11 cellular contexts compared by ENCODE assay signal in genomic region chr9:114383866-114384231, GRCh38. TPM values are rescaled to one million over a fixed set of nuclear protein-coding genes. Genes with fewer than 3 reads are reported as not detected.
A peak's percentile ranks its signal among the peaks of the same experiment; 100 is the strongest.
DNase-seq lines count a peak whose midpoint lies in the region; ATAC-seq and TF ChIP-seq lines count a peak whose summit lies in the region.
"Had no signal": no experiment of that assay in that cellular context is flagged by ENCODE, and none has a peak within 500 bp of the region (broad histone marks: within the 10 kb centered on the region; RNA-seq: fewer than 3 reads in every experiment).

No MANE protein-coding gene starts in this region.

- no peaks in the 10 kb centered on the region for H3K27me3 Mint-ChIP-seq in activated CD4-positive, alpha-beta memory T cell treated with anti-CD3 and anti-CD28 coated beads, Interleukin-2, amount 10 ng/mL, durations not matched to agents 7 days and 5 days

- TF ChIP-seq CTCF in lung (IDR thresholded peaks at IDR 0.05; ENCODE audit: control extremely low read depth, extremely low read depth) = no peak

- H3K36me3 Mint-ChIP-seq in activated CD4-positive, alpha-beta memory T cell treated with anti-CD3 and anti-CD28 coated beads, Interleukin-2, amount 10 ng/mL, durations not matched to agents 7 days and 5 days (ENCODE audit: low read depth) = peaks cover 91% of the 10 kb centered on the region

- no peak for ATAC-seq in lung (ENCODE audit: insufficient read depth, low FRiP score)
- ATAC-seq in HG02970 (IDR thresholded peaks at IDR 0.05; ENCODE audit: low FRiP score, unreplicated experiment) = no peak
- no peak for ATAC-seq in HG02884 (IDR thresholded peaks at IDR 0.05; ENCODE audit: unreplicated experiment)

- H3K4me1 ChIP-seq in lung (ENCODE audit: control insufficient read depth in 2 of 2, insufficient read depth in 2 of 2, low read length in 2 of 2) (peaks cover 7 to 20% of the 10 kb centered on the region in 2 donors), thymus (ENCODE audit: control insufficient read depth, insufficient read depth, low read length) (peaks cover 35% of the 10 kb centered on the region)

- H3K27me3 ChIP-seq in lung (ENCODE audit: control insufficient read depth, insufficient read depth) (no peaks in the 10 kb centered on the region), thymus (ENCODE audit: control insufficient read depth, insufficient read depth) (no peaks in the 10 kb centered on the region)

- POLR2A ChIA-PET in activated CD4-positive, alpha-beta memory T cell treated with anti-CD3 and anti-CD28 coated beads, Interleukin-2, amount 10 ng/mL, durations not matched to agents 7 days and 5 days (lab: Charles Lee) = interaction anchor here (1.0 to 13.4 kb wide), 6 partner anchors 9 to 313 kb away, joined by 3 to 633 read pairs (median 76); no protein-coding TSS in a partner anchor

- H3K4me3 ChIP-seq in lung (no peak overlapping the region), thymus (ENCODE audit: low read length) (peak overlapping the region; percentile 73)

- no peaks in the 10 kb centered on the region for H3K9me3 Mint-ChIP-seq in activated CD4-positive, alpha-beta memory T cell treated with anti-CD3 and anti-CD28 coated beads, Interleukin-2, amount 10 ng/mL, durations not matched to agents 7 days and 5 days

- CTCF ChIA-PET in activated CD4-positive, alpha-beta memory T cell treated with anti-CD3 and anti-CD28 coated beads, Interleukin-2, amount 10 ng/mL, durations not matched to agents 7 days and 5 days (lab: Charles Lee) = interaction anchor here (0.8 to 8.6 kb wide), 6 partner anchors 11 to 270 kb away, joined by 3 to 87 read pairs (median 4); no protein-coding TSS in a partner anchor

- peak overlapping the region; percentile 98 for H3K27ac Mint-ChIP-seq in activated CD4-positive, alpha-beta memory T cell treated with anti-CD3 and anti-CD28 coated beads, Interleukin-2, amount 10 ng/mL, durations not matched to agents 7 days and 5 days

- DNase-seq in activated gamma-delta T cell treated with Interleukin-2 at 50 U/mL for 16 hours (peak; percentile 30), activated gamma-delta T cell (lab: John Stamatoyannopoulos, UW) (no peak), lung (ENCODE audit: low spot score) (no peak), NCI-H1092 (lab: John Stamatoyannopoulos, UW) (no peak)
- DNase-seq in activated CD4-positive, alpha-beta memory T cell treated with anti-CD3 and anti-CD28 coated beads, Interleukin-2, amount 10 ng/mL, durations not matched to agents 7 days and 5 days = no peak
- DNase-seq: NCI-H524; stimulated activated CD8-positive, alpha-beta memory T cell treated with anti-CD3 and anti-CD28 coated beads, Interleukin-4, amount 100 ng/mL, for 48 hours had no signal

- H3K4me1 Mint-ChIP-seq in activated CD4-positive, alpha-beta memory T cell treated with anti-CD3 and anti-CD28 coated beads, Interleukin-2, amount 10 ng/mL, durations not matched to agents 7 days and 5 days = peaks cover 56% of the 10 kb centered on the region

- H3K9me3 ChIP-seq in lung (ENCODE audit: control insufficient read depth in 2 of 2, insufficient read depth in 1 of 2, low read length in 1 of 2) (no peaks in the 10 kb centered on the region), thymus (ENCODE audit: control insufficient read depth) (no peaks in the 10 kb centered on the region)

- WGBS in lung, 2 donors = 34 to 49% methylated on average over 6 of the region's 6 CpGs
- WGBS in thymus = 17% methylated on average over 6 of the region's 6 CpGs

- peak overlapping the region; percentile 100 for H3K4me3 Mint-ChIP-seq in activated CD4-positive, alpha-beta memory T cell treated with anti-CD3 and anti-CD28 coated beads, Interleukin-2, amount 10 ng/mL, durations not matched to agents 7 days and 5 days

- peaks cover 0 to 11% of the 10 kb centered on the region in 2 donors for H3K36me3 ChIP-seq in lung (ENCODE audit: control insufficient read depth in 2 of 2, insufficient read depth in 2 of 2, low read length in 2 of 2)
- H3K36me3 ChIP-seq in thymus (ENCODE audit: control insufficient read depth, insufficient read depth) = peaks cover 30% of the 10 kb centered on the region

- H3K27ac ChIP-seq in lung (ENCODE audit: low read depth in 1 of 2, low read length in 1 of 2) (peak overlapping the region; percentile 22 to 59), thymus (ENCODE audit: low read depth) (peak overlapping the region; percentile 96)

RNA-seq across cellular contexts. Expression of gene AKNA, which starts 3.9 kb away (rescaled TPM):
- 100 to 1,000 TPM; 350 to 355 TPM for total RNA-seq in activated CD4-positive, alpha-beta memory T cell treated with anti-CD3 and anti-CD28 coated beads, Interleukin-2, amount 10 ng/mL, durations not matched to agents 7 days and 5 days
- total RNA-seq in lung = 10 to 100 TPM; 47.4 to 79.5 TPM
- polyA plus RNA-seq in lung = 10 to 100 TPM; 29.5 to 49.7 TPM
- polyA plus RNA-seq in thymus = 162 TPM

RNA-seq across cellular contexts. Expression of gene ORM2, which starts 54.2 kb away (rescaled TPM):
- not detected for total RNA-seq in activated CD4-positive, alpha-beta memory T cell treated with anti-CD3 and anti-CD28 coated beads, Interleukin-2, amount 10 ng/mL, durations not matched to agents 7 days and 5 days
- 10 to 100 TPM in 1 of 2 donors, under 1 TPM in 1; 0.77 to 24.9 TPM for total RNA-seq in lung
- polyA plus RNA-seq in lung (100 to 1,000 TPM in 1 of 2 donors, 10 to 100 TPM in 1; 70.2 to 215 TPM), thymus (1.1 TPM)
- total RNA-seq: myocyte had no signal

Comparison
In these comparisons a context has a peak if more than half of its experiments do, and no peak if none do; other contexts are left out.
1. RNA of gene AKNA, which starts 3.9 kb away (total RNA-seq): 350 to 355 TPM in activated CD4-positive, alpha-beta memory T cell treated with anti-CD3 and anti-CD28 coated beads, Interleukin-2, amount 10 ng/mL, durations not matched to agents 7 days and 5 days; 47.4 to 79.5 TPM in lung; every median in the first group is over 4 times any median in the second.